In the genomic region with DNA sequence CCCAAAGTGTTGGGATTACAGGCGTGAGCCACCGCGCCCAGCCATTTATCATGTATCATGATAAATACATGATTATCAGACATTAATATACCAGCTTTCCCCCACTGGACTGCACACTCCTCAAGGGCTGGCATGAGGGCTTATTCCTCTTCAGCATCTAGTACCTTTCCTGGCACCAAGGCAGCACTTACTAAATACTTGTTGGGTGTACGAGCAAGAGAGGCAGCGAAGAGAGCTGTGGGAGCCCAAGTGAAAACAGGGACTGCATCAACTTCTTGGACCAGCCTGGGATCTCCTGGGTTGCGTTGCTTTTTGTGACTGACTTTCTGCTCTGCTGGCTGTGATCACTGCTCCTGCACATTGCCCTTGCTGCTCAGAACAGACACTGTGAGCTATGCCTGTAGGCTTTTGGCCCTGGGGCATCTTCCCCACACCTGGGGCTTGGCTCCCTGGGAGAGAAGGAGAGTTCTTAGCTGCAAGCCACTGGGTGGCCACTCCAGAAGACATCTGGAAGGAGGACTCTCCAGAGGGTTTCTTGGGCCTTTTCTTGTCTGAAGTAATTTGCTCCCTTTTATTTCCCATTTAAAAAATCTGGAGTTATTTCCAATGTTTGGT, we compare ENCODE assay signal across 22 cellular contexts.
"Had no signal": no experiment of that assay in that cellular context is flagged by ENCODE, and none has a peak within 500 bp of the region (broad histone marks: within the 10 kb centered on the region; RNA-seq: fewer than 3 reads in every experiment).

No MANE protein-coding gene starts in this region.

- H3K27ac ChIP-seq: esophagus squamous epithelium, left ventricle myocardium inferior, pancreas, psoas muscle, sigmoid colon had no signal

- H3K36me3 ChIP-seq: esophagus squamous epithelium, pancreas, sigmoid colon had no signal

- H3K4me3 ChIP-seq: esophagus squamous epithelium, left ventricle myocardium inferior, pancreas, psoas muscle, sigmoid colon had no signal

- H3K27me3 ChIP-seq: esophagus squamous epithelium, pancreas, sigmoid colon had no signal

- DNase-seq: activated CD4-positive, alpha-beta T cell treated with anti-CD3 and anti-CD28 coated beads for 36 hours; activated CD4-positive, CD25-positive, alpha-beta regulatory T cell; activated CD8-positive, alpha-beta memory T cell treated with anti-CD3 and anti-CD28 coated beads, Interleukin-2, amount 10 ng/mL, durations not matched to agents 7 days and 5 days; activated CD8-positive, alpha-beta T cell treated with anti-CD3 and anti-CD28 coated beads, Interleukin-2, amount 10 ng/mL, durations not matched to agents 7 days and 5 days; activated T-cell treated with anti-CD3 and anti-CD28 coated beads, Interleukin-2, amount 50 U/mL, for 48 hours; anterior cingulate cortex; dermis blood vessel endothelial cell; effector CD4-positive, alpha-beta T cell; esophagus squamous epithelium; glutamatergic neuron; left ventricle myocardium inferior; naive B cell; nucleus accumbens; pancreas; psoas muscle; sigmoid colon; small intestine; stimulated activated CD4-positive, alpha-beta T cell treated with anti-CD3 and anti-CD28 coated beads, Interleukin-4, amount 100 ng/mL, for 4 hours; stimulated activated CD8-positive, alpha-beta memory T cell treated with anti-CD3 and anti-CD28 coated beads, Interleukin-4, amount 100 ng/mL, for 48 hours; stimulated activated naive CD8-positive, alpha-beta T cell treated with anti-CD3 and anti-CD28 coated beads, Interleukin-15, amount 100 ng/mL, for 72 hours; substantia nigra; T-helper 1 cell had no signal

- H3K9me3 ChIP-seq: esophagus squamous epithelium, left ventricle myocardium inferior, pancreas, psoas muscle, sigmoid colon had no signal
